In the genomic region with DNA sequence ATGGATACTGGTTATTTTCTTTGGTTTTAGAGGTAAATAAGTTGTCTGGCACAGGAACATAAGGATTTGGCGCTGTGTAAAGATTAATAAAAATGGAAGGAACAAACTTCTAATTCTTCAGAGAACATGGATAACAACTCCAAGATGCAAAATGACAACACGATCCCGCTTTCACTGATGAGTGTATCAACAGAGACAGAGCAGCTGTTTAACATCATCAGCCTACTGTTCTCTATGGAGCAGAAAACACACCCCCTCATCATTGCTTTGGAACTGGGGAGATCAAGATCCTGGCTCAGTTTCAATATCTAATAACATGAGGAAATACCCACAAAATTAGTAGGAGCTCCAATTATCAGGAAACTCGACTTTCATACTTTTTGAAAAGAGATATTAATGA, we compare ENCODE assay signal across 28 cellular contexts.
"Had no signal": no experiment of that assay in that cellular context is flagged by ENCODE, and none has a peak within 500 bp of the region (broad histone marks: within the 10 kb centered on the region; RNA-seq: fewer than 3 reads in every experiment).

No MANE protein-coding gene starts in this region.

- H3K9me3 Mint-ChIP-seq: immature natural killer cell; natural killer cell treated with Interleukin-12 subunit alpha and Interleukin-12 subunit beta and Interleukin-15 and Interleukin-18, amount 100 ng/mL, for 72 hours had no signal

- H3K27me3 ChIP-seq: pancreas, stomach, testis, thyroid gland, upper lobe of left lung, vagina had no signal

- DNase-seq: head of caudate nucleus; hypothalamus; immature natural killer cell; kidney; lower lobe of right lung; mammary epithelial cell; mesendoderm; naive thymus-derived CD4-positive, alpha-beta T cell; nucleus accumbens; pancreas; psoas muscle; right lobe of liver; stimulated activated CD4-positive, alpha-beta T cell treated with anti-CD3 and anti-CD28 coated beads, Interleukin-12 subunit alpha, Interleukin-12 subunit beta, amount 100 ng/mL, for 4 hours; stimulated activated CD4-positive, alpha-beta T cell treated with anti-CD3 and anti-CD28 coated beads, Interleukin-15, amount 100 ng/mL, for 24 hours; stimulated activated CD4-positive, alpha-beta T cell treated with anti-CD3 and anti-CD28 coated beads, Interleukin-2, amount 100 ng/mL, for 24 hours; stimulated activated CD4-positive, alpha-beta T cell treated with anti-CD3 and anti-CD28 coated beads, Interleukin-4, amount 100 ng/mL, for 1 hour; stimulated activated naive B cell treated with anti-CD40 and anti-IgM and Interleukin-4, amounts not matched to agents 10 μg/mL and 1 μg/mL and 100 μg/mL, for 72 hours; stimulated activated naive CD8-positive, alpha-beta T cell treated with anti-CD3 and anti-CD28 coated beads, Interleukin-15, Interleukin-2, amounts not matched to agents 100 U/mL and 50 U/mL, for 24 hours; stomach; testis; thyroid gland; transverse colon; upper lobe of left lung had no signal

- ATAC-seq: lower lobe of right lung; naive thymus-derived CD4-positive, alpha-beta T cell; natural killer cell treated with Interleukin-12 subunit alpha and Interleukin-12 subunit beta and Interleukin-15 and Interleukin-18, amount 100 ng/mL, for 72 hours; pancreas; psoas muscle; right lobe of liver; stimulated activated naive B cell treated with anti-CD40 and anti-IgM and Interleukin-4, amounts not matched to agents 10 μg/mL and 1 μg/mL and 100 μg/mL, for 72 hours; stimulated activated naive CD8-positive, alpha-beta T cell treated with anti-CD3 and anti-CD28 coated beads, Interleukin-15, Interleukin-2, amounts not matched to agents 100 U/mL and 50 U/mL, for 24 hours had no signal

- H3K4me3 ChIP-seq: lower lobe of right lung, pancreas, psoas muscle, right lobe of liver, skin epidermis, stomach, testis, thyroid gland, transverse colon, upper lobe of left lung, vagina had no signal

- H3K27ac Mint-ChIP-seq: immature natural killer cell; mesothelial cell of epicardium; naive thymus-derived CD4-positive, alpha-beta T cell; natural killer cell treated with Interleukin-12 subunit alpha and Interleukin-12 subunit beta and Interleukin-15 and Interleukin-18, amount 100 ng/mL, for 72 hours; stimulated activated naive B cell treated with anti-CD40 and anti-IgM and Interleukin-4, amounts not matched to agents 10 μg/mL and 1 μg/mL and 100 μg/mL, for 72 hours had no signal

- H3K36me3 ChIP-seq: lower lobe of right lung, pancreas, right lobe of liver, thyroid gland, transverse colon, upper lobe of left lung, vagina had no signal

- H3K9me3 ChIP-seq: lower lobe of right lung, pancreas, psoas muscle, right lobe of liver, stomach, testis, thyroid gland, transverse colon, vagina had no signal

- H3K27ac ChIP-seq: lower lobe of right lung, pancreas, psoas muscle, right lobe of liver, skin epidermis, stomach, testis, thyroid gland, transverse colon, upper lobe of left lung, vagina had no signal

- H3K4me3 Mint-ChIP-seq: immature natural killer cell; mesothelial cell of epicardium; naive thymus-derived CD4-positive, alpha-beta T cell; natural killer cell treated with Interleukin-12 subunit alpha and Interleukin-12 subunit beta and Interleukin-15 and Interleukin-18, amount 100 ng/mL, for 72 hours; neural crest cell; stimulated activated naive B cell treated with anti-CD40 and anti-IgM and Interleukin-4, amounts not matched to agents 10 μg/mL and 1 μg/mL and 100 μg/mL, for 72 hours had no signal

- H3K4me1 ChIP-seq: lower lobe of right lung, pancreas, psoas muscle, right lobe of liver, testis, thyroid gland, transverse colon, upper lobe of left lung, vagina had no signal

- H3K4me1 Mint-ChIP-seq: immature natural killer cell; neural crest cell; stimulated activated naive B cell treated with anti-CD40 and anti-IgM and Interleukin-4, amounts not matched to agents 10 μg/mL and 1 μg/mL and 100 μg/mL, for 72 hours had no signal

- H3K36me3 Mint-ChIP-seq: naive thymus-derived CD4-positive, alpha-beta T cell; stimulated activated naive B cell treated with anti-CD40 and anti-IgM and Interleukin-4, amounts not matched to agents 10 μg/mL and 1 μg/mL and 100 μg/mL, for 72 hours had no signal
